25 cellular contexts compared by ENCODE assay signal in the genomic region with DNA sequence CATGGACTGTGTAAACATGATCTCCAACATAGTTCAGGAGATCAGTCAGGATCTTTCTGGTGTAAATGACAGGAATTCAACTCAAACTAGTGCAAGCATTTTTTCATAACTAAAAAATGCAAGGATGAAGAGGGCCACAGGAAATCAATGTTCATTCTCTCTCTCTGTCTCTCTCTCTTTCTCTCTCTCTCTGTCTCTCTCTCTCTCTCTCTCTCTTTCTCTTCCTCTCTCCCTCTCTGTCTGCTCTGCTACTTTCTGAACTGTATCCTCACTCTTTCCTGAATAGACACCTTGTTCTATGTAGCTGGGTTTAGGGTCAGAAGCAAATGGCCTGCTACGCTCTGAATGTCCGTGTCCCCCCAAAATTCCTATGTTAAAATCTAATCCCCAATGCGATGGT.
"Had no signal": no experiment of that assay in that cellular context is flagged by ENCODE, and none has a peak within 500 bp of the region (broad histone marks: within the 10 kb centered on the region; RNA-seq: fewer than 3 reads in every experiment).

No MANE protein-coding gene starts in this region.

- H3K27me3 Mint-ChIP-seq: stimulated activated naive CD8-positive, alpha-beta T cell treated with anti-CD3 and anti-CD28 coated beads, Interleukin-15, amount 100 ng/mL, for 72 hours had no signal

- H2AFZ ChIP-seq: hepatocyte, parathyroid adenoma had no signal

- H3K36me3 ChIP-seq: left ventricle myocardium inferior, right atrium auricular region, right lobe of liver, tibial nerve, upper lobe of left lung, vagina had no signal

- H3K79me2 ChIP-seq: hepatocyte, parathyroid adenoma had no signal

- ATAC-seq: mucosa of descending colon; naive thymus-derived CD4-positive, alpha-beta T cell; natural killer cell treated with Interleukin-12 subunit alpha and Interleukin-12 subunit beta and Interleukin-15 and Interleukin-18, amount 100 ng/mL, for 72 hours; psoas muscle; right lobe of liver; stimulated activated memory B cell treated with anti-CD40 and anti-IgM and Interleukin-4, amounts not matched to agents 10 μg/mL and 1 μg/mL and 100 μg/mL, for 72 hours; stimulated activated naive CD8-positive, alpha-beta T cell treated with anti-CD3 and anti-CD28 coated beads, Interleukin-15, amount 100 ng/mL, for 72 hours had no signal

- H3K36me3 Mint-ChIP-seq: naive thymus-derived CD4-positive, alpha-beta T cell; natural killer cell treated with Interleukin-12 subunit alpha and Interleukin-12 subunit beta and Interleukin-15 and Interleukin-18, amount 100 ng/mL, for 72 hours; stimulated activated memory B cell treated with anti-CD40 and anti-IgM and Interleukin-4, amounts not matched to agents 10 μg/mL and 1 μg/mL and 100 μg/mL, for 72 hours had no signal

- H3K9me3 Mint-ChIP-seq: natural killer cell treated with Interleukin-12 subunit alpha and Interleukin-12 subunit beta and Interleukin-15 and Interleukin-18, amount 100 ng/mL, for 72 hours; stimulated activated memory B cell treated with anti-CD40 and anti-IgM and Interleukin-4, amounts not matched to agents 10 μg/mL and 1 μg/mL and 100 μg/mL, for 72 hours; stimulated activated naive CD8-positive, alpha-beta T cell treated with anti-CD3 and anti-CD28 coated beads, Interleukin-15, amount 100 ng/mL, for 72 hours had no signal

- H3K4me3 ChIP-seq: hepatocyte, left ventricle myocardium inferior, lung, mucosa of descending colon, psoas muscle, right atrium auricular region, right lobe of liver, smooth muscle cell, tibial nerve, upper lobe of left lung, vagina had no signal

- H3K27ac ChIP-seq: hepatocyte, left ventricle myocardium inferior, parathyroid adenoma, psoas muscle, right atrium auricular region, right lobe of liver, tibial nerve, upper lobe of left lung, vagina had no signal

- H3K9me3 ChIP-seq: left ventricle myocardium inferior, mucosa of descending colon, psoas muscle, right atrium auricular region, right lobe of liver, tibial nerve, upper lobe of left lung, vagina had no signal

- H3K4me1 ChIP-seq: left ventricle myocardium inferior, parathyroid adenoma, right atrium auricular region, right lobe of liver, tibial nerve had no signal

- H3K27ac Mint-ChIP-seq: naive thymus-derived CD4-positive, alpha-beta T cell; natural killer cell treated with Interleukin-12 subunit alpha and Interleukin-12 subunit beta and Interleukin-15 and Interleukin-18, amount 100 ng/mL, for 72 hours; stimulated activated memory B cell treated with anti-CD40 and anti-IgM and Interleukin-4, amounts not matched to agents 10 μg/mL and 1 μg/mL and 100 μg/mL, for 72 hours; stimulated activated naive CD8-positive, alpha-beta T cell treated with anti-CD3 and anti-CD28 coated beads, Interleukin-15, amount 100 ng/mL, for 72 hours had no signal

- H3K9ac ChIP-seq: parathyroid adenoma had no signal

- DNase-seq: islet precursor cell; left ventricle myocardium inferior; midbrain; mucosa of descending colon; naive thymus-derived CD4-positive, alpha-beta T cell; nucleus accumbens; psoas muscle; right lobe of liver; stimulated activated CD4-positive, alpha-beta T cell treated with anti-CD3 and anti-CD28 coated beads, Interleukin-1b, Interleukin-23, amount 100 ng/mL, for 48 hours; stimulated activated CD4-positive, alpha-beta T cell treated with anti-CD3 and anti-CD28 coated beads, Interleukin-2, amount 100 ng/mL, for 48 hours; stimulated activated CD4-positive, alpha-beta T cell treated with anti-CD3 and anti-CD28 coated beads, Interleukin-4, amount 100 ng/mL, for 4 hours; stimulated activated CD8-positive, alpha-beta memory T cell treated with anti-CD3 and anti-CD28 coated beads, Interleukin-4, amount 100 ng/mL, for 48 hours; stimulated activated naive CD4-positive, alpha-beta T cell treated with Interleukin-2 at 50 U/mL for 16 hours; stimulated activated naive CD8-positive, alpha-beta T cell treated with anti-CD3 and anti-CD28 coated beads, Interleukin-15, amount 100 ng/mL, for 72 hours; substantia nigra; upper lobe of left lung had no signal

- H3K4me2 ChIP-seq: hepatocyte, smooth muscle cell had no signal

- H3K4me3 Mint-ChIP-seq: naive thymus-derived CD4-positive, alpha-beta T cell; natural killer cell treated with Interleukin-12 subunit alpha and Interleukin-12 subunit beta and Interleukin-15 and Interleukin-18, amount 100 ng/mL, for 72 hours; stimulated activated memory B cell treated with anti-CD40 and anti-IgM and Interleukin-4, amounts not matched to agents 10 μg/mL and 1 μg/mL and 100 μg/mL, for 72 hours; stimulated activated naive CD8-positive, alpha-beta T cell treated with anti-CD3 and anti-CD28 coated beads, Interleukin-15, amount 100 ng/mL, for 72 hours had no signal

- H3K4me1 Mint-ChIP-seq: naive thymus-derived CD4-positive, alpha-beta T cell had no signal

- H3K27me3 ChIP-seq: hepatocyte, right atrium auricular region, right lobe of liver, tibial nerve, upper lobe of left lung, vagina had no signal
